ENCODE assay signal across 1 cellular context in genomic region chr1:221335161-221336101, GRCh38.
TF ChIP-seq lines count a peak whose summit lies in the region.

No MANE protein-coding gene starts in this region.

TF ChIP-seq in K562, 482 proteins besides CTCF, POLR2A, EP300 and RAD21 (continued from another document):
- TF ChIP-seq CHD7 (IDR thresholded peaks at IDR 0.05; ENCODE audit: low read depth, low read length) = no peak
- TF ChIP-seq, protein P1, sequence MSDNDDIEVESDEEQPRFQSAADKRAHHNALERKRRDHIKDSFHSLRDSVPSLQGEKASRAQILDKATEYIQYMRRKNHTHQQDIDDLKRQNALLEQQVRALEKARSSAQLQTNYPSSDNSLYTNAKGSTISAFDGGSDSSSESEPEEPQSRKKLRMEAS (CRISPR knock-in tag; IDR thresholded peaks at IDR 0.05) = no peak
- no peak for TF ChIP-seq MAFG (tag; conservative IDR thresholded peaks at IDR 0.05)
- no peak for TF ChIP-seq SMARCB1 (IDR thresholded peaks at IDR 0.05; ENCODE audit: insufficient read length, low read depth)
- TF ChIP-seq ZNF274 (IDR thresholded peaks at IDR 0.05; ENCODE audit: borderline replicate concordance, low read depth, low read length) = no peak
- TF ChIP-seq, protein P2, sequence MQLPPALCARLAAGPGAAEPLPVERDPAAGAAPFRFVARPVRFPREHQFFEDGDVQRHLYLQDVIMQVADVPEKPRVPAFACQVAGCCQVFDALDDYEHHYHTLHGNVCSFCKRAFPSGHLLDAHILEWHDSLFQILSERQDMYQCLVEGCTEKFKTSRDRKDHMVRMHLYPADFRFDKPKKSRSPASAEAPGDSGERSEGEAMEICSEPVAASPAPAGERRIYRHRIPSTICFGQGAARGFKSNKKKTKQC (CRISPR knock-in tag; IDR thresholded peaks at IDR 0.05) = no peak
- no peak for TF ChIP-seq SAFB (IDR thresholded peaks at IDR 0.05; ENCODE audit: borderline replicate concordance, low read depth, low read length)
- no peak for TF ChIP-seq NFATC3 (IDR thresholded peaks at IDR 0.05)
- TF ChIP-seq TEAD1 (CRISPR knock-in tag; IDR thresholded peaks at IDR 0.05) = peak in 1 of 2 experiments; percentile 97; a peak in 2 of 4 replicates
- no peak for TF ChIP-seq TOE1 (IDR thresholded peaks at IDR 0.05; ENCODE audit: borderline replicate concordance)
- TF ChIP-seq TOE1 (CRISPR knock-in tag; IDR thresholded peaks at IDR 0.05; ENCODE audit: borderline replicate concordance, low read depth) = no peak
- TF ChIP-seq, protein P3, sequence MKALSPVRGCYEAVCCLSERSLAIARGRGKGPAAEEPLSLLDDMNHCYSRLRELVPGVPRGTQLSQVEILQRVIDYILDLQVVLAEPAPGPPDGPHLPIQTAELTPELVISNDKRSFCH (CRISPR knock-in tag; IDR thresholded peaks at IDR 0.05) = no peak
- TF ChIP-seq, protein P3 (tag; IDR thresholded peaks at IDR 0.05) = no peak
- TF ChIP-seq MCM5 (IDR thresholded peaks at IDR 0.05; ENCODE audit: low read depth) = no peak
- peak; percentile 53; the same call in 1 of the 2 replicates for TF ChIP-seq VEZF1 (CRISPR knock-in tag; IDR thresholded peaks at IDR 0.05)
- no peak for TF ChIP-seq CBFA2T2 (conservative IDR thresholded peaks at IDR 0.05)
- no peak for TF ChIP-seq HLTF (IDR thresholded peaks at IDR 0.05)
- TF ChIP-seq POLR2G (IDR thresholded peaks at IDR 0.05; ENCODE audit: low read depth, low read length) = no peak
- TF ChIP-seq SMAD3 (CRISPR knock-in tag; conservative IDR thresholded peaks at IDR 0.05) = 0 out of 2 replicates have a peak, but pooled peaks have one; percentile 30
- TF ChIP-seq, protein P4, sequence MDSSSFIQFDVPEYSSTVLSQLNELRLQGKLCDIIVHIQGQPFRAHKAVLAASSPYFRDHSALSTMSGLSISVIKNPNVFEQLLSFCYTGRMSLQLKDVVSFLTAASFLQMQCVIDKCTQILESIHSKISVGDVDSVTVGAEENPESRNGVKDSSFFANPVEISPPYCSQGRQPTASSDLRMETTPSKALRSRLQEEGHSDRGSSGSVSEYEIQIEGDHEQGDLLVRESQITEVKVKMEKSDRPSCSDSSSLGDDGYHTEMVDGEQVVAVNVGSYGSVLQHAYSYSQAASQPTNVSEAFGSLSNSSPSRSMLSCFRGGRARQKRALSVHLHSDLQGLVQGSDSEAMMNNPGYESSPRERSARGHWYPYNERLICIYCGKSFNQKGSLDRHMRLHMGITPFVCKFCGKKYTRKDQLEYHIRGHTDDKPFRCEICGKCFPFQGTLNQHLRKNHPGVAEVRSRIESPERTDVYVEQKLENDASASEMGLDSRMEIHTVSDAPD (CRISPR knock-in tag; IDR thresholded peaks at IDR 0.05) = no peak
- no peak for TF ChIP-seq GTF2B (IDR thresholded peaks at IDR 0.05; ENCODE audit: extremely low read depth, insufficient read length)
- TF ChIP-seq, protein P5, sequence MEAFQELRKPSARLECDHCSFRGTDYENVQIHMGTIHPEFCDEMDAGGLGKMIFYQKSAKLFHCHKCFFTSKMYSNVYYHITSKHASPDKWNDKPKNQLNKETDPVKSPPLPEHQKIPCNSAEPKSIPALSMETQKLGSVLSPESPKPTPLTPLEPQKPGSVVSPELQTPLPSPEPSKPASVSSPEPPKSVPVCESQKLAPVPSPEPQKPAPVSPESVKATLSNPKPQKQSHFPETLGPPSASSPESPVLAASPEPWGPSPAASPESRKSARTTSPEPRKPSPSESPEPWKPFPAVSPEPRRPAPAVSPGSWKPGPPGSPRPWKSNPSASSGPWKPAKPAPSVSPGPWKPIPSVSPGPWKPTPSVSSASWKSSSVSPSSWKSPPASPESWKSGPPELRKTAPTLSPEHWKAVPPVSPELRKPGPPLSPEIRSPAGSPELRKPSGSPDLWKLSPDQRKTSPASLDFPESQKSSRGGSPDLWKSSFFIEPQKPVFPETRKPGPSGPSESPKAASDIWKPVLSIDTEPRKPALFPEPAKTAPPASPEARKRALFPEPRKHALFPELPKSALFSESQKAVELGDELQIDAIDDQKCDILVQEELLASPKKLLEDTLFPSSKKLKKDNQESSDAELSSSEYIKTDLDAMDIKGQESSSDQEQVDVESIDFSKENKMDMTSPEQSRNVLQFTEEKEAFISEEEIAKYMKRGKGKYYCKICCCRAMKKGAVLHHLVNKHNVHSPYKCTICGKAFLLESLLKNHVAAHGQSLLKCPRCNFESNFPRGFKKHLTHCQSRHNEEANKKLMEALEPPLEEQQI (IDR thresholded peaks at IDR 0.05) = no peak
- TF ChIP-seq HNRNPK (IDR thresholded peaks at IDR 0.05; ENCODE audit: low read depth, low read length, poor library complexity, severe bottlenecking) = no peak
